ENCODE assay signal across 27 cellular contexts in genomic region chr7:3234051-3234450, GRCh38.
"Had no signal": no experiment of that assay in that cellular context is flagged by ENCODE, and none has a peak within 500 bp of the region (broad histone marks: within the 10 kb centered on the region; RNA-seq: fewer than 3 reads in every experiment).

No MANE protein-coding gene starts in this region.

- H3K4me3 Mint-ChIP-seq: activated CD4-positive, alpha-beta memory T cell treated with anti-CD3 and anti-CD28 coated beads for 36 hours; activated CD4-positive, alpha-beta T cell treated with anti-CD3 and anti-CD28 coated beads for 36 hours; activated CD4-positive, alpha-beta T cell treated with anti-CD3 and anti-CD28 coated beads, Interleukin-2, amount 10 ng/mL, durations not matched to agents 24 days and 14 days; activated CD8-positive, alpha-beta T cell treated with anti-CD3 and anti-CD28 coated beads, Interleukin-2, amount 10 ng/mL, durations not matched to agents 7 days and 5 days; activated naive CD8-positive, alpha-beta T cell; activated T-cell treated with anti-CD3 and anti-CD28 coated beads, Interleukin-2, amount 50 U/mL, for 4 hours; activated T-helper 17 cell treated with anti-CD3 and anti-CD28 coated beads, Interleukin-2, amount 50 U/mL, for 72 hours; central memory CD8-positive, alpha-beta T cell; effector memory CD8-positive, alpha-beta T cell; T-helper 17 cell had no signal

- H3K4me1 Mint-ChIP-seq: activated T-helper 17 cell treated with anti-CD3 and anti-CD28 coated beads, Interleukin-2, amount 50 U/mL, for 72 hours; central memory CD8-positive, alpha-beta T cell; T-helper 17 cell had no signal

- H3K4me1 ChIP-seq: esophagus squamous epithelium, gastroesophageal sphincter had no signal

- H3K27ac ChIP-seq: brain microvascular endothelial cell, esophagus squamous epithelium, gastroesophageal sphincter had no signal

- H3K27me3 ChIP-seq: brain microvascular endothelial cell had no signal

- ATAC-seq: activated CD4-positive, alpha-beta T cell treated with anti-CD3 and anti-CD28 coated beads for 36 hours; activated CD8-positive, alpha-beta T cell treated with anti-CD3 and anti-CD28 coated beads, Interleukin-2, amount 10 ng/mL, durations not matched to agents 7 days and 5 days; activated T-cell treated with anti-CD3 and anti-CD28 coated beads, Interleukin-2, amount 50 U/mL, for 4 hours; activated T-helper 17 cell treated with anti-CD3 and anti-CD28 coated beads, Interleukin-2, amount 50 U/mL, for 72 hours; effector memory CD8-positive, alpha-beta T cell; gastroesophageal sphincter; T-helper 17 cell had no signal

- H3K36me3 ChIP-seq: brain microvascular endothelial cell, esophagus squamous epithelium, gastroesophageal sphincter had no signal

- DNase-seq: activated CD4-positive, alpha-beta memory T cell treated with anti-CD3 and anti-CD28 coated beads for 36 hours; activated CD4-positive, alpha-beta T cell treated with anti-CD3 and anti-CD28 coated beads for 36 hours; activated CD4-positive, alpha-beta T cell treated with anti-CD3 and anti-CD28 coated beads, Interleukin-2, amount 10 ng/mL, durations not matched to agents 24 days and 14 days; activated CD4-positive, CD25-positive, alpha-beta regulatory T cell; activated CD4-positive, CD25-positive, alpha-beta regulatory T cell treated with anti-CD3 and anti-CD28 coated beads, Interleukin-2, amount 50 U/mL, for 72 hours; activated CD8-positive, alpha-beta T cell treated with anti-CD3 and anti-CD28 coated beads, Interleukin-2, amount 10 ng/mL, durations not matched to agents 7 days and 5 days; activated effector memory CD4-positive, alpha-beta T cell treated with Interleukin-2 at 50 U/mL for 16 hours; activated gamma-delta T cell treated with Interleukin-2 at 50 U/mL for 16 hours; activated naive CD4-positive, alpha-beta T cell treated with anti-CD3 and anti-CD28 coated beads, Interleukin-2, amount 50 U/mL, for 16 hours; activated naive CD4-positive, alpha-beta T cell treated with Interleukin-2 at 50 U/mL for 16 hours; activated T-cell treated with anti-CD3 and anti-CD28 coated beads, Interleukin-2, amount 50 U/mL, for 4 hours; amniotic stem cell; anterior cingulate cortex; cortex of kidney; dermis blood vessel endothelial cell; effector CD4-positive, alpha-beta T cell; effector memory CD8-positive, alpha-beta T cell; erythroblast; esophagus squamous epithelium; foreskin melanocyte; T-helper 1 cell; T-helper 17 cell had no signal

- H3K27ac Mint-ChIP-seq: activated CD4-positive, alpha-beta memory T cell treated with anti-CD3 and anti-CD28 coated beads for 36 hours; activated CD4-positive, alpha-beta T cell treated with anti-CD3 and anti-CD28 coated beads for 36 hours; activated CD4-positive, alpha-beta T cell treated with anti-CD3 and anti-CD28 coated beads, Interleukin-2, amount 10 ng/mL, durations not matched to agents 24 days and 14 days; activated CD8-positive, alpha-beta T cell treated with anti-CD3 and anti-CD28 coated beads, Interleukin-2, amount 10 ng/mL, durations not matched to agents 7 days and 5 days; activated naive CD8-positive, alpha-beta T cell; activated T-helper 17 cell treated with anti-CD3 and anti-CD28 coated beads, Interleukin-2, amount 50 U/mL, for 72 hours; effector memory CD8-positive, alpha-beta T cell; T-helper 17 cell had no signal

- H3K4me3 ChIP-seq: esophagus squamous epithelium, gastroesophageal sphincter had no signal

- H3K27me3 Mint-ChIP-seq: activated CD4-positive, alpha-beta T cell treated with anti-CD3 and anti-CD28 coated beads, Interleukin-2, amount 10 ng/mL, durations not matched to agents 24 days and 14 days; T-helper 17 cell had no signal
